ENCODE assay signal across 10 cellular contexts in the genomic region with DNA sequence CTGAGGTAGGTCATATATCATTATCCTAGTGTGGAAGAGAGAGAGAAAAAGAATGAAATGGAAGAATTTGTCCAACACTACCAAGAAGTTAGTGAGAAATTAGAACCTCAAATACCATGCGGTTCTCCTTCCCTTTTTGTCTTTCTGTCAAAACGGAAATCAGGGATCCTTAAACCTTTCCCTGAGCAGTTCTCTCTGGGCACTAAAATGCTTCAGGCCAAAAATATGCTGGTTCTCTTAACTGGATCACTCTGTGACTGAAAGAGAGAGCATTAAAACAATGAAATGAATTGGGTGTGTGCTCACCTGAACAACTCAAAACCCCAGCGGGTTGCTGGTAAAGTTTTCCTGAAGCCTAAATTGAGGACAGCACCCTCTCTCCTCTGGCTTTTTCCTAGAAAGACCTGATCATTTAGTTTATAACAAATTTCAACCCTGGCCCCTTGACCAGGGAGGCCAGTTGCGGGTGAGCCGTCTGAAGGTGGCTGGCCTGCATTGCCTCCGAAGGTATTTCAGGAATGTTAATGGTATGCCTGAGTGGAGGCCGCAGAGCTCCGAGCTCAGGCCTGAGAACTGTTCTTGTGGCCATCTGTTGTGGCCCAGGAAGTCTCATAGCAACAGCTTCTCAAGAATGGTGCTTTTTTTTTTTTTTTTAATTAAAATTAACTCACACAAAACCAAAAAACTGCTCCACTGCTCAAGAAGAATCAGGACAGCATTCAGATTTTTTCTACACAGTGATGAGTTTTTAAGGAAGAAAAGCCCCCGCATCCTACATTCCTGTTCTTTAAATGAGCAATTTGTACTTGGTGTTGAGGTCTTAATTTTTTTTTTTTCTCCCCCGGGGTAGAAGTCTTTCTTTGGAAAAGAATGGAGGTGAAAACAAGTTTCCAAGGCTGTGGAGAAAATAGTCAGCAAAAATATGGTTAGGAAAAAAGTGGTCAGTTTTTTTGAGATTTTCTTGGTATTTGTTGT.
A peak's percentile ranks its signal among the peaks of the same experiment; 100 is the strongest.
DNase-seq lines count a peak whose midpoint lies in the region; ATAC-seq and TF ChIP-seq lines count a peak whose summit lies in the region.
"Had no signal": no experiment of that assay in that cellular context is flagged by ENCODE, and none has a peak within 500 bp of the region (broad histone marks: within the 10 kb centered on the region; RNA-seq: fewer than 3 reads in every experiment).

No MANE protein-coding gene starts in this region.

- no peaks in the 10 kb centered on the region for H3K9me3 Mint-ChIP-seq in MCF 10A (ENCODE audit: unreplicated experiment)
- H3K9me3 Mint-ChIP-seq: activated T-helper 2 cell treated with anti-CD3 and anti-CD28 coated beads, Interferon-gamma antibody, Interleukin-2, Interleukin-4, amounts not matched to agents 10 μg/mL and 5 μg/mL and 100 μg/mL, durations not matched to agents 14 hours and 24 hours and 36 hours had no signal

- intact Hi-C loops in MCF 10A (cut with micrococcal nuclease) (loop anchor here (5.0 kb wide), 1 partner anchor 32 kb away; no protein-coding TSS in a partner anchor), spleen (cut with DNase I; ENCODE audit: low total_unique reads) (no loop called here)

- WGBS in spleen, 5 donors: 63 to 83% (median 76%) methylated on average over 10 of the region's 10 CpGs

- H3K36me3 Mint-ChIP-seq in MCF 10A (ENCODE audit: insufficient read depth, unreplicated experiment): no peaks in the 10 kb centered on the region

- BruUV-seq in MCF 10A (replicated peaks; lab: Mats Ljungman, UMichigan): TSS peak; percentile 25

- CTCF ChIA-PET in MCF 10A (lab: Yijun Ruan, JAX): interaction anchor here (0.6 to 1.0 kb wide), 7 partner anchors 9 to 362 kb away, joined by 3 to 4 read pairs (median 3); no protein-coding TSS in a partner anchor

- peaks cover 24% of the 10 kb centered on the region for H3K4me1 Mint-ChIP-seq in MCF 10A (ENCODE audit: insufficient read depth, unreplicated experiment)

- DNase-seq in HFF-Myc (ENCODE audit: extremely low read depth, low read depth) (peak; percentile 81), MCF 10A (ENCODE audit: unreplicated experiment) (peak; percentile 49), iPS-NIHi7 (ENCODE audit: extremely low spot score) (peak; percentile 89), spleen (no peak), putamen (ENCODE audit: low spot score) (no peak)
- DNase-seq in stimulated activated CD4-positive, alpha-beta T cell treated with anti-CD3 and anti-CD28 coated beads, Interleukin-2, amount 100 ng/mL, for 48 hours: no peak
- DNase-seq in activated naive CD4-positive, alpha-beta T cell treated with Interleukin-2 at 50 U/mL for 16 hours: no peak
- DNase-seq: NCI-H187 treated with DMSO at 0.1 percent for 48 hours had no signal

- H3K9me3 ChIP-seq in spleen: no peaks in the 10 kb centered on the region

- TF ChIP-seq POLR2A in spleen (IDR thresholded peaks at IDR 0.05): no peak

- TF ChIP-seq CTCF in HFF-Myc (IDR thresholded peaks at IDR 0.05; ENCODE audit: low read depth, low read length, missing control alignments) (no peak), MCF 10A (IDR thresholded peaks at IDR 0.05; ENCODE audit: unreplicated experiment) (no peak), spleen (IDR thresholded peaks at IDR 0.05 in 8 of 11, conservative IDR thresholded peaks at IDR 0.05 in 3 of 11) (no peak)

- H3K4me1 ChIP-seq in spleen: peaks cover 0 to 14% (median 8%) of the 10 kb centered on the region in 6 donors

- no peak for ATAC-seq in HG02642 (IDR thresholded peaks at IDR 0.05; ENCODE audit: poor library complexity, unreplicated experiment)

- H3K27me3 Mint-ChIP-seq in MCF 10A (ENCODE audit: insufficient read depth, unreplicated experiment): no peaks in the 10 kb centered on the region

- H3K27me3 ChIP-seq in spleen (replicated peaks in 1 of 7): peaks cover 0 to 41% (median 8%) of the 10 kb centered on the region in 7 donors

- peak overlapping the region in 7 of 8 donors; percentile 22 to 67 (median 44) for H3K27ac ChIP-seq in spleen

- H3K27ac Mint-ChIP-seq in MCF 10A (ENCODE audit: low read depth, unreplicated experiment): peak overlapping the region; percentile 87
- H3K27ac Mint-ChIP-seq: activated T-helper 2 cell treated with anti-CD3 and anti-CD28 coated beads, Interferon-gamma antibody, Interleukin-2, Interleukin-4, amounts not matched to agents 10 μg/mL and 5 μg/mL and 100 μg/mL, durations not matched to agents 14 hours and 24 hours and 36 hours had no signal

- no peaks in the 10 kb centered on the region for H3K36me3 ChIP-seq in spleen

- H3K4me3 ChIP-seq in HFF-Myc (replicated peaks; ENCODE audit: low read depth, low read length): no peak overlapping the region
- no peak overlapping the region for H3K4me3 ChIP-seq in spleen

- POLR2A ChIA-PET in MCF 10A (lab: Yijun Ruan, JAX): interaction anchor here (0.7 to 1.7 kb wide), 9 partner anchors 11 to 850 kb away, joined by 3 to 8 read pairs (median 3); no protein-coding TSS in a partner anchor

- peak overlapping the region; percentile 21 for H3K4me3 Mint-ChIP-seq in MCF 10A (ENCODE audit: unreplicated experiment)

Comparison
In these comparisons a context has a peak if more than half of its experiments do, and no peak if none do; other contexts are left out.
1. DNase-seq: peak in HFF-Myc (single experiment), MCF 10A (single experiment) and iPS-NIHi7 (single experiment); none in spleen (single experiment), stimulated activated CD4-positive, alpha-beta T cell treated with anti-CD3 and anti-CD28 coated beads, Interleukin-2, amount 100 ng/mL, for 48 hours (0 of 2), putamen (single experiment) and activated naive CD4-positive, alpha-beta T cell treated with Interleukin-2 at 50 U/mL for 16 hours (single experiment).